In genomic region chr1:111739222-111739983, GRCh38 we compare ENCODE assay signal across 1 cellular context.
TF ChIP-seq lines count a peak whose summit lies in the region.

Gene INKA2 (minus strand): TSS chr1:111739395. CDS start chr1:111739242, 153 bp downstream.

TF ChIP-seq in HepG2, 621 proteins besides CTCF, POLR2A, EP300 and RAD21 (continued from another document and continues in another):
- TF ChIP-seq NR1H2 (CRISPR knock-in tag; IDR thresholded peaks at IDR 0.05; ENCODE audit: borderline replicate concordance, low read depth) (peak; percentile 25; the same call in 1 of the 2 replicates), SNAPC2 (CRISPR knock-in tag; IDR thresholded peaks at IDR 0.05) (no peak), MYPOP (CRISPR knock-in tag; IDR thresholded peaks at IDR 0.05) (peak; percentile 98), CAMTA2 (CRISPR knock-in tag; IDR thresholded peaks at IDR 0.05; ENCODE audit: borderline replicate concordance) (no peak), ZNF557 (CRISPR knock-in tag; IDR thresholded peaks at IDR 0.05) (0 out of 2 replicates have a peak, but pooled peaks have one; percentile 46), PRDM4 (CRISPR knock-in tag; IDR thresholded peaks at IDR 0.05; ENCODE audit: borderline replicate concordance) (no peak), ZNF615 (CRISPR knock-in tag; IDR thresholded peaks at IDR 0.05; ENCODE audit: borderline replicate concordance) (no peak), ATRX (CRISPR knock-in tag; IDR thresholded peaks at IDR 0.05; ENCODE audit: borderline replicate concordance) (no peak), ZNF276 (CRISPR knock-in tag; IDR thresholded peaks at IDR 0.05; ENCODE audit: low read depth) (no peak), EEA1 (CRISPR knock-in tag; IDR thresholded peaks at IDR 0.05; ENCODE audit: borderline replicate concordance) (no peak), ZNF687 (CRISPR knock-in tag; IDR thresholded peaks at IDR 0.05) (peak; percentile 93), ZNF282 (IDR thresholded peaks at IDR 0.05; ENCODE audit: partially characterized antibody) (no peak), POLR2AphosphoS5 (IDR thresholded peaks at IDR 0.05; ENCODE audit: low read depth, low read length) (peak; percentile 76), ZNF788 (CRISPR knock-in tag; IDR thresholded peaks at IDR 0.05; ENCODE audit: borderline replicate concordance) (peak; percentile 73; the same call in 1 of the 2 replicates), ZFP36L1 (CRISPR knock-in tag; IDR thresholded peaks at IDR 0.05) (peak; percentile 60; the same call in 1 of the 2 replicates), MED13 (CRISPR knock-in tag; IDR thresholded peaks at IDR 0.05) (peak; percentile 84; the same call in 1 of the 2 replicates), KDM4B (CRISPR knock-in tag; IDR thresholded peaks at IDR 0.05) (0 out of 2 replicates have a peak, but pooled peaks have one; percentile 36), GZF1 (CRISPR knock-in tag; IDR thresholded peaks at IDR 0.05) (no peak; the same call in 1 of the 2 replicates), PCBP2 (optimal IDR thresholded peaks at IDR 0.05; ENCODE audit: low read depth, low read length, poor library complexity, severe bottlenecking) (no peak), BCL6 (CRISPR knock-in tag; IDR thresholded peaks at IDR 0.05) (peak; percentile 45), FOXJ3 (CRISPR knock-in tag; IDR thresholded peaks at IDR 0.05; ENCODE audit: borderline replicate concordance) (no peak), KDM2A (CRISPR knock-in tag; IDR thresholded peaks at IDR 0.05; ENCODE audit: borderline replicate concordance, low read depth) (peak; percentile 74; the same call in 1 of the 2 replicates), HOXA7 (CRISPR knock-in tag; IDR thresholded peaks at IDR 0.05) (no peak), ZNF281 (CRISPR knock-in tag; IDR thresholded peaks at IDR 0.05; ENCODE audit: borderline replicate concordance) (peak; percentile 46; the same call in 1 of the 2 replicates), PHF20 (CRISPR knock-in tag; IDR thresholded peaks at IDR 0.05) (no peak), ZNF331 (CRISPR knock-in tag; IDR thresholded peaks at IDR 0.05) (no peak; the same call in none of the 2 replicates), EHMT2 (IDR thresholded peaks at IDR 0.05; ENCODE audit: borderline replicate concordance, low read depth, low read length) (no peak), FOXP1 (IDR thresholded peaks at IDR 0.05) (no peak), FOXP1 (CRISPR knock-in tag; IDR thresholded peaks at IDR 0.05) (no peak), CREM (IDR thresholded peaks at IDR 0.05) (no peak), CREM (CRISPR knock-in tag; IDR thresholded peaks at IDR 0.05) (no peak), TBP (CRISPR knock-in tag; IDR thresholded peaks at IDR 0.05) (no peak), ZNF614 (CRISPR knock-in tag; IDR thresholded peaks at IDR 0.05; ENCODE audit: borderline replicate concordance) (peak; percentile 47; the same call in 1 of the 2 replicates), ZNF609 (CRISPR knock-in tag; IDR thresholded peaks at IDR 0.05; ENCODE audit: borderline replicate concordance) (no peak), CREBL2 (CRISPR knock-in tag; IDR thresholded peaks at IDR 0.05; ENCODE audit: borderline replicate concordance) (no peak), JARID2 (CRISPR knock-in tag; IDR thresholded peaks at IDR 0.05; ENCODE audit: insufficient replicate concordance) (no peak), HMGXB3 (CRISPR knock-in tag; IDR thresholded peaks at IDR 0.05; ENCODE audit: borderline replicate concordance) (no peak; the same call in 1 of the 2 replicates), ZSCAN22 (CRISPR knock-in tag; IDR thresholded peaks at IDR 0.05) (no peak; the same call in 1 of the 2 replicates)
